In genomic region chr16:3725291-3725690, GRCh38 we compare ENCODE assay signal across 18 cellular contexts.
"Had no signal": no experiment of that assay in that cellular context is flagged by ENCODE, and none has a peak within 500 bp of the region (broad histone marks: within the 10 kb centered on the region; RNA-seq: fewer than 3 reads in every experiment).

No MANE protein-coding gene starts in this region.

- ATAC-seq: body of pancreas; effector memory CD8-positive, alpha-beta T cell; naive thymus-derived CD4-positive, alpha-beta T cell; sciatic nerve; stimulated activated memory B cell treated with anti-CD40 and anti-IgM and Interleukin-4, amounts not matched to agents 10 μg/mL and 1 μg/mL and 100 μg/mL, for 72 hours had no signal

- H3K27ac Mint-ChIP-seq: activated CD4-positive, alpha-beta memory T cell treated with anti-CD3 and anti-CD28 coated beads, Interleukin-2, amount 10 ng/mL, durations not matched to agents 7 days and 5 days; stimulated activated memory B cell treated with anti-CD40 and anti-IgM and Interleukin-4, amounts not matched to agents 10 μg/mL and 1 μg/mL and 100 μg/mL, for 72 hours had no signal

- H3K27me3 Mint-ChIP-seq: activated CD4-positive, alpha-beta memory T cell treated with anti-CD3 and anti-CD28 coated beads, Interleukin-2, amount 10 ng/mL, durations not matched to agents 7 days and 5 days; effector memory CD8-positive, alpha-beta T cell; naive thymus-derived CD4-positive, alpha-beta T cell; stimulated activated memory B cell treated with anti-CD40 and anti-IgM and Interleukin-4, amounts not matched to agents 10 μg/mL and 1 μg/mL and 100 μg/mL, for 72 hours had no signal

- H3K4me3 Mint-ChIP-seq: activated CD4-positive, alpha-beta memory T cell treated with anti-CD3 and anti-CD28 coated beads, Interleukin-2, amount 10 ng/mL, durations not matched to agents 7 days and 5 days; effector memory CD8-positive, alpha-beta T cell; stimulated activated memory B cell treated with anti-CD40 and anti-IgM and Interleukin-4, amounts not matched to agents 10 μg/mL and 1 μg/mL and 100 μg/mL, for 72 hours had no signal

- DNase-seq: activated CD4-positive, alpha-beta memory T cell treated with anti-CD3 and anti-CD28 coated beads, Interleukin-2, amount 10 ng/mL, durations not matched to agents 7 days and 5 days; activated CD4-positive, alpha-beta T cell treated with anti-CD3 and anti-CD28 coated beads for 4 hours; activated CD4-positive, CD25-positive, alpha-beta regulatory T cell; activated effector memory CD4-positive, alpha-beta T cell treated with anti-CD3 and anti-CD28 coated beads, Interleukin-2, amount 50 U/mL, for 16 hours; activated naive CD4-positive, alpha-beta T cell treated with anti-CD3 and anti-CD28 coated beads, Interleukin-2, amount 50 U/mL, for 16 hours; anterior cingulate cortex; body of pancreas; caudate nucleus; effector memory CD8-positive, alpha-beta T cell; hypothalamus; naive thymus-derived CD4-positive, alpha-beta T cell; small intestine; stimulated activated CD4-positive, alpha-beta T cell treated with anti-CD3 and anti-CD28 coated beads, Interleukin-15, amount 100 ng/mL, for 24 hours; T-helper 1 cell; T1000; transverse colon had no signal

- H3K9me3 Mint-ChIP-seq: activated CD4-positive, alpha-beta memory T cell treated with anti-CD3 and anti-CD28 coated beads, Interleukin-2, amount 10 ng/mL, durations not matched to agents 7 days and 5 days; effector memory CD8-positive, alpha-beta T cell; stimulated activated memory B cell treated with anti-CD40 and anti-IgM and Interleukin-4, amounts not matched to agents 10 μg/mL and 1 μg/mL and 100 μg/mL, for 72 hours had no signal
